ENCODE assay signal across 1 cellular context in genomic region chr5:126972062-126972895, GRCh38.
TF ChIP-seq lines count a peak whose summit lies in the region.

No MANE protein-coding gene starts in this region.

TF ChIP-seq in K562, 482 proteins besides CTCF, POLR2A, EP300 and RAD21 (continued from another document and continues in another):
- TF ChIP-seq IRF9 (tag; IDR thresholded peaks at IDR 0.05) = peak; percentile 17; the same call in 1 of the 2 replicates
- peak; percentile 51 for TF ChIP-seq ZBTB17 (CRISPR knock-in tag; IDR thresholded peaks at IDR 0.05)
- peak; percentile 84 for TF ChIP-seq ATF3 (IDR thresholded peaks at IDR 0.05)
- no peak for TF ChIP-seq ATF3 (CRISPR knock-in tag; conservative IDR thresholded peaks at IDR 0.05)
- no peak; the same call in 1 of the 2 replicates for TF ChIP-seq ZBTB9 (CRISPR knock-in tag; IDR thresholded peaks at IDR 0.05)
- 0 out of 2 replicates have a peak, but pooled peaks have one; percentile 19 for TF ChIP-seq ZNF23 (CRISPR knock-in tag; IDR thresholded peaks at IDR 0.05)
- TF ChIP-seq ID3 (CRISPR knock-in tag; IDR thresholded peaks at IDR 0.05) = no peak
- peak; percentile 83 for TF ChIP-seq ID3 (tag; IDR thresholded peaks at IDR 0.05)
- peak; percentile 25 for TF ChIP-seq TAL1 (IDR thresholded peaks at IDR 0.05)
- peak; percentile 18; the same call in 1 of the 2 replicates for TF ChIP-seq ZNF165 (CRISPR knock-in tag; IDR thresholded peaks at IDR 0.05; ENCODE audit: borderline replicate concordance)
- TF ChIP-seq GABPA (tag; conservative IDR thresholded peaks at IDR 0.05; ENCODE audit: low read depth) = no peak; the same call in 1 of the 2 replicates
- TF ChIP-seq CXXC5 (CRISPR knock-in tag; IDR thresholded peaks at IDR 0.05) = peak; percentile 76
- no peak for TF ChIP-seq CUX1 (CRISPR knock-in tag; IDR thresholded peaks at IDR 0.05)
- TF ChIP-seq HDAC3 (IDR thresholded peaks at IDR 0.05; ENCODE audit: borderline replicate concordance, partially characterized antibody) = peak; percentile 23
- TF ChIP-seq PTRF (tag; IDR thresholded peaks at IDR 0.05) = peak; percentile 75
- TF ChIP-seq ATF4 (CRISPR knock-in tag; IDR thresholded peaks at IDR 0.05) = peak; percentile 91
- no peak for TF ChIP-seq GTF2F1 (IDR thresholded peaks at IDR 0.05; ENCODE audit: low read depth, low read length)
- TF ChIP-seq SMC3 (conservative IDR thresholded peaks at IDR 0.05; ENCODE audit: insufficient read depth, low read depth, low read length) = no peak
- TF ChIP-seq NFE2L1 (tag; IDR thresholded peaks at IDR 0.05; ENCODE audit: borderline replicate concordance, low read depth) = peak; percentile 33; the same call in 1 of the 2 replicates
- no peak for TF ChIP-seq U2AF2 (optimal IDR thresholded peaks at IDR 0.05; ENCODE audit: low read depth, low read length)
- TF ChIP-seq SREBF2 (CRISPR knock-in tag; IDR thresholded peaks at IDR 0.05) = no peak
- peak; percentile 58 to 60; a peak in 3 of 4 replicates for TF ChIP-seq ZNF318 (IDR thresholded peaks at IDR 0.05; ENCODE audit: borderline replicate concordance in 1 of 2, low read depth in 1 of 2)
- TF ChIP-seq KLF13 (tag; IDR thresholded peaks at IDR 0.05; ENCODE audit: borderline replicate concordance, low read depth) = peak; percentile 72
- no peak for TF ChIP-seq NCOA6 (IDR thresholded peaks at IDR 0.05)
- peak; percentile 63 to 87; a peak in 3 of 4 replicates for TF ChIP-seq TRIM24 (IDR thresholded peaks at IDR 0.05)
- TF ChIP-seq MAFK (IDR thresholded peaks at IDR 0.05; ENCODE audit: low read length) = 0 out of 2 replicates have a peak, but pooled peaks have one; percentile 11
- TF ChIP-seq ELF1 (tag; IDR thresholded peaks at IDR 0.05) = peak; percentile 38; the same call in 1 of the 2 replicates
- TF ChIP-seq DDX20 (tag; IDR thresholded peaks at IDR 0.05; ENCODE audit: low read depth) = peak; percentile 74
- TF ChIP-seq ZNF592 (IDR thresholded peaks at IDR 0.05) = peak; percentile 97
- 0 out of 2 replicates have a peak, but pooled peaks have one; percentile 20 for TF ChIP-seq GATAD2A (IDR thresholded peaks at IDR 0.05)
- peak; percentile 62; the same call in 1 of the 2 replicates for TF ChIP-seq ZNF766 (CRISPR knock-in tag; conservative IDR thresholded peaks at IDR 0.05)
